Comparison of ENCODE assay signal across 27 cellular contexts in the genomic region with DNA sequence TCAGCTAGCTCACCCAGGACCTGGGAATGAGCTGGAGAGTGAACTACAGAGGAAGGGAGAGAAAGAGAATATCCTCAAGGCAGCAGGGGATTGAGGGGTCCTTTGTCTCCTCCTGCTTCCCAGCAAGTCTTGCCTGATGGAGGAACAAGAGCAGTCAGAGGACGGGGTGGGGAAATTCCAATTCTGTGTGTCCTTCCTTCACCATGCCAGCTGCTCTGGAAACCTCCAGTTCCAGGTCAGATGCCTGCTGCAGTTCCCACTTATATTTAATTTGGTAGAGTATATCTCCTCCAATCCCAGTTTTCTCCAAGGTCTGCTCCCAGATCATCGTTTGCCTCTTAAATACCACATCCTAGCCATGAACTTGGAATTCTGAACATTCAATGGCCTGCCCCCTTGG. TPM values are rescaled to one million over a fixed set of nuclear protein-coding genes. Genes with fewer than 3 reads are reported as not detected.
"Had no signal": no experiment of that assay in that cellular context is flagged by ENCODE, and none has a peak within 500 bp of the region (broad histone marks: within the 10 kb centered on the region; RNA-seq: fewer than 3 reads in every experiment).

No MANE protein-coding gene starts in this region.

- ATAC-seq: mucosa of descending colon; natural killer cell; pancreas; right lobe of liver; stimulated activated effector memory CD8-positive, alpha-beta T cell treated with anti-CD3 and anti-CD28 coated beads, Interleukin-12 subunit alpha, Interleukin-12 subunit beta, amount 100 ng/mL, for 72 hours; stimulated activated naive CD8-positive, alpha-beta T cell treated with anti-CD3 and anti-CD28 coated beads, Interleukin-15, amount 100 ng/mL, for 72 hours had no signal

- H3K27me3 ChIP-seq: neural progenitor cell, pancreas, right atrium auricular region, right lobe of liver, uterus had no signal

- DNase-seq: head of caudate nucleus; hypothalamus; islet precursor cell; left ventricle myocardium inferior; midbrain; mucosa of descending colon; naive B cell; natural killer cell; nephron progenitor cell; pancreas; right lobe of liver; small intestine; spleen; stimulated activated CD4-positive, alpha-beta T cell treated with anti-CD3 and anti-CD28 coated beads, Interleukin-4, amount 100 ng/mL, for 24 hours; stimulated activated naive CD4-positive, alpha-beta T cell treated with Interleukin-2 at 50 U/mL for 16 hours; stimulated activated naive CD8-positive, alpha-beta T cell treated with anti-CD3 and anti-CD28 coated beads, Interleukin-15, amount 100 ng/mL, for 72 hours; substantia nigra; uterus had no signal

- H3K4me1 ChIP-seq: left ventricle myocardium inferior, pancreas, right atrium auricular region, right lobe of liver, uterus had no signal

- H3K9ac ChIP-seq: neural progenitor cell had no signal

- H3K4me3 ChIP-seq: left ventricle myocardium inferior, lung, mucosa of descending colon, neural progenitor cell, pancreas, right atrium auricular region, right lobe of liver, spleen, tibial nerve, uterus had no signal

- H3K27ac ChIP-seq: left ventricle myocardium inferior, neural progenitor cell, pancreas, right atrium auricular region, right lobe of liver, spleen, tibial nerve, uterus had no signal

- H2AFZ ChIP-seq: neural progenitor cell had no signal

- H3K9me3 ChIP-seq: left ventricle myocardium inferior, mucosa of descending colon, pancreas, right atrium auricular region, right lobe of liver, spleen, tibial nerve, uterus had no signal

- H3K36me3 ChIP-seq: left ventricle myocardium inferior, neural progenitor cell, pancreas, right atrium auricular region, right lobe of liver, spleen, tibial nerve, uterus had no signal

RNA-seq across cellular contexts. Expression of a gene that starts 21.4 kb away (rescaled TPM):
- total RNA-seq: kidney epithelial cell, natural killer cell, pulmonary artery endothelial cell, renal cortical epithelial cell, right lobe of liver, temporal lobe, uterus had no signal
